25 cellular contexts compared by ENCODE assay signal in genomic region chr11:34004226-34004625, GRCh38.
"Had no signal": no experiment of that assay in that cellular context is flagged by ENCODE, and none has a peak within 500 bp of the region (broad histone marks: within the 10 kb centered on the region; RNA-seq: fewer than 3 reads in every experiment).

No MANE protein-coding gene starts in this region.

- H3K4me1 ChIP-seq: colonic mucosa had no signal

- H3K4me3 ChIP-seq: colonic mucosa had no signal

- H3K27me3 ChIP-seq: colonic mucosa had no signal

- H3K27ac ChIP-seq: colonic mucosa, WERI-Rb-1 had no signal

- H3K36me3 ChIP-seq: colonic mucosa, WERI-Rb-1 had no signal

- H3K9me3 ChIP-seq: colonic mucosa had no signal

- ATAC-seq: activated CD4-positive, CD25-positive, alpha-beta regulatory T cell treated with anti-CD3 and anti-CD28 coated beads, Interleukin-2, amount 50 U/mL, for 24 hours; activated CD8-positive, alpha-beta T cell treated with anti-CD3 and anti-CD28 coated beads for 36 hours; activated T-cell treated with anti-CD3 and anti-CD28 coated beads, Interleukin-2, amount 50 U/mL, for 4 hours; activated T-helper 17 cell treated with anti-CD3 and anti-CD28 coated beads, Interleukin-2, amount 50 U/mL, for 72 hours; esophagus mucosa; T-helper 17 cell had no signal

- DNase-seq: activated B cell treated with CpG ODN at 0.5 μM for 24 hours; activated CD4-positive, alpha-beta T cell treated with anti-CD3 and anti-CD28 coated beads for 48 hours; activated CD4-positive, alpha-beta T cell treated with anti-CD3 and anti-CD28 coated beads, Interleukin-2, amount 50 U/mL, for 1 hour; activated CD4-positive, alpha-beta T cell treated with anti-CD3 and anti-CD28 coated beads, Interleukin-2, amount 50 U/mL, for 48 hours; activated CD8-positive, alpha-beta memory T cell treated with anti-CD3 and anti-CD28 coated beads for 24 hours; activated CD8-positive, alpha-beta T cell treated with anti-CD3 and anti-CD28 coated beads for 36 hours; activated effector memory CD4-positive, alpha-beta T cell treated with Interleukin-2 at 50 U/mL for 16 hours; activated gamma-delta T cell treated with Interleukin-2 at 50 U/mL for 16 hours; activated naive CD4-positive, alpha-beta T cell treated with anti-CD3 and anti-CD28 coated beads, Interleukin-2, amount 50 U/mL, for 16 hours; activated naive CD4-positive, alpha-beta T cell treated with Interleukin-2 at 50 U/mL for 16 hours; activated T-cell treated with anti-CD3 and anti-CD28 coated beads, Interleukin-2, amount 50 U/mL, for 4 hours; amniotic stem cell; anterior cingulate cortex; caudate nucleus; cerebellar nuclear complex; colonic mucosa; effector CD8-positive, alpha-beta T cell; foreskin fibroblast; head of caudate nucleus; T-helper 17 cell; T1000; WERI-Rb-1 had no signal
